Comparison of ENCODE assay signal across 16 cellular contexts in the genomic region with DNA sequence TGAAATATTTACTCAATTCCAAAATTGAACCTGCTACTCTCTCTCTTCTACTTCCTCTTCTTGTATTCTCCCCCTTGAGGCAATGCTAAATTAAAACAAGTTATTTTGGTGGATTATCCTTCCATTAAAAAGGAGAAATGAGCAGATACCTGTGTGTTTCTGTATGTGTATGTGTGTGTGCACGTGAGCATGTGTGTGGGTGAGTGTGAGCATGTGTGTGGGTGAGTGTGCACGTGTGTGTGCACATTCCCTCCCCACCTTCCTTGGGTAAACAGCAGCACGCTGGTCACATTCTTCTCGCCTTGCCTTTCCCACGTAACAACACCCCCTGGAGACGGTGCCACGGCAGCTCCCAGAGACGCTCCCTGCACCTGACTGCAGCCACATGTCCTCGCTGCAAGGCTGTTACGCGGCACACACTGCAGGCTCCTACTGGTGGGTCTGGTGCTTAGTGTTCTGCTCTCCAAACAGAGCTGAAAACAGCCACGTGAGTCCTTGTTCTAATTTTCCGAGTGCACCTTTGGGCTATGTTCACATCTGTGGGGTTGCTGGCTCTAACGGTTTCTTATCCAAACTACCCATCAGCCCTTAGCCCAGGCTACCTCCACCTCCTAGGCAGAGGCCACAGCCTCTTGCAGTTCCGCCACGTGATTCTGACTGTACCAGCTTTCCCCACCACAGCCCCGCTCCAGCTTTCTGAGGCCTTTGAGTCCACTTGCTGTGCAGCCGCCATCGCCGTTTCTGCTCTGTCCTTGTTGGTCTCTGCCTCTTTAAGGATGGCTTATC.
DNase-seq lines count a peak whose midpoint lies in the region; ATAC-seq, FAIRE-seq and TF ChIP-seq lines count a peak whose summit lies in the region.
"Had no signal": no experiment of that assay in that cellular context is flagged by ENCODE, and none has a peak within 500 bp of the region (broad histone marks: within the 10 kb centered on the region; RNA-seq: fewer than 3 reads in every experiment).

No MANE protein-coding gene starts in this region.

- no peaks in the 10 kb centered on the region for H3K36me3 Mint-ChIP-seq in natural killer cell treated with Interleukin-12 subunit alpha and Interleukin-12 subunit beta and Interleukin-15 and Interleukin-18, amount 100 ng/mL, for 72 hours
- H3K36me3 Mint-ChIP-seq in natural killer cell, result no peaks in the 10 kb centered on the region
- H3K36me3 Mint-ChIP-seq in neural progenitor cell, result no peaks in the 10 kb centered on the region
- H3K36me3 Mint-ChIP-seq: WTC11 had no signal

- H3K27me3 Mint-ChIP-seq in natural killer cell treated with Interleukin-12 subunit alpha and Interleukin-12 subunit beta and Interleukin-15 and Interleukin-18, amount 100 ng/mL, for 72 hours, result peaks cover 27% of the 10 kb centered on the region in 2 donors
- H3K27me3 Mint-ChIP-seq in natural killer cell (ENCODE audit: low read depth in 2 of 2), result peaks cover 23 to 46% of the 10 kb centered on the region in 2 donors
- no peaks in the 10 kb centered on the region for H3K27me3 Mint-ChIP-seq in neural progenitor cell (ENCODE audit: insufficient read depth, low read depth)

- H3K4me2 ChIP-seq in neural progenitor cell, result peak overlapping the region; percentile 57

- H3F3A ChIP-seq in neural progenitor cell (ENCODE audit: low read depth), result peaks cover 22% of the 10 kb centered on the region

- no peaks in the 10 kb centered on the region for H3K9me3 Mint-ChIP-seq in natural killer cell treated with Interleukin-12 subunit alpha and Interleukin-12 subunit beta and Interleukin-15 and Interleukin-18, amount 100 ng/mL, for 72 hours
- H3K9me3 Mint-ChIP-seq in natural killer cell (no peaks in the 10 kb centered on the region), neural progenitor cell (no peaks in the 10 kb centered on the region)
- H3K9me3 Mint-ChIP-seq: activated naive CD8-positive, alpha-beta T cell treated with anti-CD3 and anti-CD28 coated beads, Interleukin-2, amount 50 U/mL, for 24 hours; activated T-helper 1 cell treated with anti-CD3 and anti-CD28 coated beads, Interleukin-12 subunit alpha, Interleukin-12 subunit beta, Interleukin-2, Interleukin-4 antibody, amounts not matched to agents 30 ng/mL and 10 ng/mL and 1 ng/mL, durations not matched to agents 14 hours and 24 hours and 36 hours; central memory CD8-positive, alpha-beta T cell; WTC11 had no signal

- H3K4me1 ChIP-seq in neural progenitor cell, result peaks cover 32% of the 10 kb centered on the region

- H3K4me3 Mint-ChIP-seq in natural killer cell treated with Interleukin-12 subunit alpha and Interleukin-12 subunit beta and Interleukin-15 and Interleukin-18, amount 100 ng/mL, for 72 hours, result no peak overlapping the region
- H3K4me3 Mint-ChIP-seq in natural killer cell (no peak overlapping the region), neural progenitor cell (peak overlapping the region; percentile 76)
- H3K4me3 Mint-ChIP-seq: activated naive CD8-positive, alpha-beta T cell treated with anti-CD3 and anti-CD28 coated beads, Interleukin-2, amount 50 U/mL, for 24 hours; activated T-helper 1 cell treated with anti-CD3 and anti-CD28 coated beads, Interleukin-12 subunit alpha, Interleukin-12 subunit beta, Interleukin-2, Interleukin-4 antibody, amounts not matched to agents 30 ng/mL and 10 ng/mL and 1 ng/mL, durations not matched to agents 14 hours and 24 hours and 36 hours; central memory CD8-positive, alpha-beta T cell; WTC11 had no signal

- H3K9me3 ChIP-seq in neural progenitor cell (ENCODE audit: low read depth), result no peaks in the 10 kb centered on the region
- H3K9me3 ChIP-seq: suprapubic skin had no signal

- no peaks in the 10 kb centered on the region for H3K79me2 ChIP-seq in neural progenitor cell (ENCODE audit: low read depth)

- no peak overlapping the region for H3K4me3 ChIP-seq in neural progenitor cell
- H3K4me3 ChIP-seq: skin epidermis, suprapubic skin had no signal

- ATAC-seq in natural killer cell treated with Interleukin-12 subunit alpha and Interleukin-12 subunit beta and Interleukin-15 and Interleukin-18, amount 100 ng/mL, for 72 hours, result no peak
- ATAC-seq in natural killer cell (no peak), GM18867 (IDR thresholded peaks at IDR 0.05; ENCODE audit: unreplicated experiment) (no peak), left lobe of liver (no peak), HG02571 (IDR thresholded peaks at IDR 0.05; ENCODE audit: unreplicated experiment) (no peak)
- ATAC-seq: activated naive CD8-positive, alpha-beta T cell treated with anti-CD3 and anti-CD28 coated beads, Interleukin-2, amount 50 U/mL, for 24 hours; WTC11 had no signal

- H2AFZ ChIP-seq in neural progenitor cell (replicated peaks), result no peak overlapping the region

- TF ChIP-seq CTCF in natural killer cell (IDR thresholded peaks at IDR 0.05), result no peak
- no peak for TF ChIP-seq CTCF in neural progenitor cell (IDR thresholded peaks at IDR 0.05)

- no peaks in the 10 kb centered on the region for H3K27me3 ChIP-seq in neural progenitor cell

- no peaks in the 10 kb centered on the region for H3K4me1 Mint-ChIP-seq in natural killer cell treated with Interleukin-12 subunit alpha and Interleukin-12 subunit beta and Interleukin-15 and Interleukin-18, amount 100 ng/mL, for 72 hours (ENCODE audit: low read depth in 2 of 2)
- no peaks in the 10 kb centered on the region for H3K4me1 Mint-ChIP-seq in natural killer cell
- H3K4me1 Mint-ChIP-seq in neural progenitor cell, result peaks cover 63% of the 10 kb centered on the region
- H3K4me1 Mint-ChIP-seq: activated naive CD8-positive, alpha-beta T cell treated with anti-CD3 and anti-CD28 coated beads, Interleukin-2, amount 50 U/mL, for 24 hours; central memory CD8-positive, alpha-beta T cell had no signal

- FAIRE-seq in RCC 7860 (lab: Jason Lieb, UNC), result no peak
- FAIRE-seq: endometrium had no signal

- H3K36me3 ChIP-seq in neural progenitor cell, result no peaks in the 10 kb centered on the region
- H3K36me3 ChIP-seq: suprapubic skin had no signal

- DNase-seq in natural killer cell treated with Interleukin-12 subunit alpha and Interleukin-12 subunit beta and Interleukin-15 and Interleukin-18, amount 100 ng/mL, for 72 hours (ENCODE audit: low spot score), result peak; percentile 32
- DNase-seq in natural killer cell (no peak), anterior cingulate cortex (lab: John Stamatoyannopoulos, UW) (peak in 33 of 58 donors; percentile 17 to 85 (median 53)), neural progenitor cell (ENCODE audit: low spot score) (peak; percentile 51), RCC 7860 (ENCODE audit: low spot score) (no peak), left lobe of liver (ENCODE audit: low spot score) (no peak)
- DNase-seq: activated naive CD8-positive, alpha-beta T cell treated with anti-CD3 and anti-CD28 coated beads, Interleukin-2, amount 50 U/mL, for 24 hours; T-helper 1 cell had no signal

- intact Hi-C loops in natural killer cell (cut with micrococcal nuclease), result no loop called here

- H3K27ac ChIP-seq in neural progenitor cell, result no peak overlapping the region
- H3K27ac ChIP-seq: skin epidermis, suprapubic skin had no signal

- no peak overlapping the region for H3K9ac ChIP-seq in neural progenitor cell

- H3K27ac Mint-ChIP-seq in natural killer cell treated with Interleukin-12 subunit alpha and Interleukin-12 subunit beta and Interleukin-15 and Interleukin-18, amount 100 ng/mL, for 72 hours, result no peak overlapping the region
- H3K27ac Mint-ChIP-seq in natural killer cell, result no peak overlapping the region
- peak overlapping the region; percentile 98 for H3K27ac Mint-ChIP-seq in neural progenitor cell
- H3K27ac Mint-ChIP-seq: activated naive CD8-positive, alpha-beta T cell treated with anti-CD3 and anti-CD28 coated beads, Interleukin-2, amount 50 U/mL, for 24 hours; activated T-helper 1 cell treated with anti-CD3 and anti-CD28 coated beads, Interleukin-12 subunit alpha, Interleukin-12 subunit beta, Interleukin-2, Interleukin-4 antibody, amounts not matched to agents 30 ng/mL and 10 ng/mL and 1 ng/mL, durations not matched to agents 14 hours and 24 hours and 36 hours; WTC11 had no signal

- peaks cover 6% of the 10 kb centered on the region for H4K20me1 ChIP-seq in neural progenitor cell (ENCODE audit: low read depth)

Comparison
In these comparisons a context has a peak if more than half of its experiments do, and no peak if none do; other contexts are left out.
1. DNase-seq: peak in natural killer cell treated with Interleukin-12 subunit alpha and Interleukin-12 subunit beta and Interleukin-15 and Interleukin-18, amount 100 ng/mL, for 72 hours (single experiment), anterior cingulate cortex (33 of 58) and neural progenitor cell (single experiment); none in natural killer cell (single experiment), RCC 7860 (single experiment) and left lobe of liver (single experiment).